15 cellular contexts compared by ENCODE assay signal in genomic region chrX:97639526-97639925, GRCh38.
DNase-seq lines count a peak whose midpoint lies in the region; ATAC-seq, FAIRE-seq and TF ChIP-seq lines count a peak whose summit lies in the region.
"Had no signal": no experiment of that assay in that cellular context is flagged by ENCODE, and none has a peak within 500 bp of the region (broad histone marks: within the 10 kb centered on the region; RNA-seq: fewer than 3 reads in every experiment).

No MANE protein-coding gene starts in this region.

- H3K36me3 ChIP-seq in HAP-1 (replicated peaks), result no peaks in the 10 kb centered on the region
- H3K36me3 ChIP-seq in iPS-15b (ENCODE audit: control insufficient read depth, insufficient read depth, low read length), result no peaks in the 10 kb centered on the region

- in situ Hi-C loops in HAP-1 (cut with MboI; ENCODE audit: low sequenced_read_pairs), result no loop called here

- peak; percentile 82 for ATAC-seq in GM18907 (IDR thresholded peaks at IDR 0.05; ENCODE audit: unreplicated experiment)
- ATAC-seq: body of pancreas; stimulated activated memory B cell treated with anti-CD40 and anti-IgM and Interleukin-4, amounts not matched to agents 10 μg/mL and 1 μg/mL and 100 μg/mL, for 72 hours had no signal

- no peak overlapping the region for H3K27ac ChIP-seq in caudate nucleus (ENCODE audit: low read depth, low read length)
- H3K27ac ChIP-seq: body of pancreas had no signal

- no peak overlapping the region for H3K4me3 ChIP-seq in HAP-1
- peak overlapping the region; percentile 16 for H3K4me3 ChIP-seq in iPS-15b (ENCODE audit: low read depth, low read length)
- H3K4me3 ChIP-seq: body of pancreas had no signal

- no peak for TF ChIP-seq POLR2A in H54 (IDR thresholded peaks at IDR 0.05; ENCODE audit: low read depth, low read length)

- no peaks in the 10 kb centered on the region for H3K27me3 ChIP-seq in HAP-1 (ENCODE audit: low read depth)
- no peaks in the 10 kb centered on the region for H3K27me3 ChIP-seq in iPS-15b (ENCODE audit: control insufficient read depth, insufficient read depth, low read length)
- H3K27me3 ChIP-seq: body of pancreas had no signal

- peak; percentile 74 to 75 for DNase-seq in HAP-1 (ENCODE audit: low spot score in 2 of 2)
- peak; percentile 72 for DNase-seq in NCI-H345 treated with DMSO at 0.1 percent for 48 hours (lab: John Stamatoyannopoulos, UW; ENCODE audit: unreplicated experiment)
- DNase-seq in H54 (ENCODE audit: insufficient read length, low spot score), result no peak
- DNase-seq in GM19240 (ENCODE audit: insufficient read length, low spot score), result no peak
- no peak for DNase-seq in caudate nucleus (lab: John Stamatoyannopoulos, UW)
- no peak for DNase-seq in AG20443 (ENCODE audit: low spot score)
- DNase-seq: body of pancreas, Calu3, erythroblast, kidney, NCI-H526 had no signal

- FAIRE-seq in H54 (lab: Jason Lieb, UNC), result no peak
- FAIRE-seq: GM18507, kidney had no signal

- no peak overlapping the region for H3K9ac ChIP-seq in iPS-15b (ENCODE audit: low read depth, low read length)

- no peaks in the 10 kb centered on the region for H3K9me3 ChIP-seq in HAP-1
- H3K9me3 ChIP-seq in iPS-15b (ENCODE audit: control insufficient read depth, insufficient read depth, low read length), result no peaks in the 10 kb centered on the region
- H3K9me3 ChIP-seq: body of pancreas had no signal

- H3K4me1 ChIP-seq in HAP-1, result peaks cover 34% of the 10 kb centered on the region
- peaks cover 25% of the 10 kb centered on the region for H3K4me1 ChIP-seq in iPS-15b (ENCODE audit: control insufficient read depth, insufficient read depth, low read length)
- H3K4me1 ChIP-seq: body of pancreas had no signal

Comparison
In these comparisons a context has a peak if more than half of its experiments do, and no peak if none do; other contexts are left out.
1. DNase-seq: peak in HAP-1 (2 of 2) and NCI-H345 treated with DMSO at 0.1 percent for 48 hours (single experiment); none in H54 (single experiment), GM19240 (single experiment), caudate nucleus (0 of 61) and AG20443 (single experiment).